ENCODE assay signal across 1 cellular context in the genomic region with DNA sequence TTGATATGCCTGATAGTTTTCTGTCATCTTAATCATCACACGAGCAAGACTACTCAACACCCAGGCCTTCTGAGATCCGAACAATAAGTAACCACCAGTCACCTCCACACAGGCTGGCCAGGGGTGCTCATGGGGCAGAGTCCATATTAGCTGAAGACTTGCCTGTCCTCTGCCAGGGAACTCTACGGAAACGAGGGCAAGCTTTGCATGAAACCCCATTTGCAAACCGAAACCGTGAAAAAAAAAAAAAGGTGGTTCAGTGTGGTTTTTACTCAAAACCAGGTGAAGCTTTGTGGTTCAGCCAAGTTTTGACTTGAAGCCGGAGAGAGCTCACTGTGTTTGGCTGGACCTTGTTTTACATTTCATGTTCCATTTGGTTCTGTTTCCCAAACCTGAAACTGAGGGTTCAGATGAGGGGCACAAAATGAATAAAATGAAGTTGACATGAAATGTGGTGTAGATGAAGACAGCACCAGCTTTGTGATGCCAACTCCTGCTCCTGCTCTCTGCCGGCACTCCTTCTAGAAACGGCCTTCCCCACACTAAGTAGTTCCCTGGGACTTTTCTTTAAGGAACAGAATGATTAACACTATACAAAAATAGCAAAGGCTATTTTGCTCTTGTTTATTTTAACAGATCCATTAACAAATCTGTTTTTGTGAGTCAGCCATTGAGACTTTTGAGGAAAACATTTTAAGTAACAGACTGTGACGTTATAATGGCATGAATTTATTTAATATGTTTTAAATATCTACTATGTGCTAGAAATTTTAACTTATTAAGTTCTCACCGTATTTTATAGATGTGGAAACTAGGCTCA.
TF ChIP-seq lines count a peak whose summit lies in the region.

No MANE protein-coding gene starts in this region.

TF ChIP-seq in IMR-90, 13 proteins besides CTCF, POLR2A, EP300 and RAD21 (continued from another document):
- TF ChIP-seq, protein P1, sequence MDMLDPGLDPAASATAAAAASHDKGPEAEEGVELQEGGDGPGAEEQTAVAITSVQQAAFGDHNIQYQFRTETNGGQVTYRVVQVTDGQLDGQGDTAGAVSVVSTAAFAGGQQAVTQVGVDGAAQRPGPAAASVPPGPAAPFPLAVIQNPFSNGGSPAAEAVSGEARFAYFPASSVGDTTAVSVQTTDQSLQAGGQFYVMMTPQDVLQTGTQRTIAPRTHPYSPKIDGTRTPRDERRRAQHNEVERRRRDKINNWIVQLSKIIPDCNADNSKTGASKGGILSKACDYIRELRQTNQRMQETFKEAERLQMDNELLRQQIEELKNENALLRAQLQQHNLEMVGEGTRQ (IDR thresholded peaks at IDR 0.05; ENCODE audit: low read depth, low read length) = no peak
- no peak for TF ChIP-seq RFX5 (IDR thresholded peaks at IDR 0.05; ENCODE audit: low read depth, low read length)
- TF ChIP-seq SMC3 (IDR thresholded peaks at IDR 0.05; ENCODE audit: low read depth, low read length) = no peak
- no peak for TF ChIP-seq MAZ (IDR thresholded peaks at IDR 0.05; ENCODE audit: borderline replicate concordance, low read depth, low read length)
- TF ChIP-seq MAFK (IDR thresholded peaks at IDR 0.05; ENCODE audit: low read depth, low read length) = no peak
- TF ChIP-seq CHD1 (IDR thresholded peaks at IDR 0.05; ENCODE audit: low read depth, low read length) = no peak
- TF ChIP-seq MXI1 (IDR thresholded peaks at IDR 0.05; ENCODE audit: borderline replicate concordance, low read depth, low read length) = no peak
TF ChIP-seq in IMR-90: peak in this region for 0.
